24 cellular contexts compared by ENCODE assay signal in genomic region chr2:42435641-42436040, GRCh38. TPM values are rescaled to one million over a fixed set of nuclear protein-coding genes. Genes with fewer than 3 reads are reported as not detected.
"Had no signal": no experiment of that assay in that cellular context is flagged by ENCODE, and none has a peak within 500 bp of the region (broad histone marks: within the 10 kb centered on the region; RNA-seq: fewer than 3 reads in every experiment).

No MANE protein-coding gene starts in this region.

- H3K36me3 ChIP-seq: SJCRH30 had no signal

- H3K4me3 ChIP-seq: SJCRH30 had no signal

- H3K4me1 ChIP-seq: SJCRH30 had no signal

- DNase-seq: KBM-7, MV-4-11, NCI-H1048, NCI-H1105, NCI-H1417, NCI-H1436 treated with DMSO at 0.1 percent for 48 hours, NCI-H187, NCI-H2029, NCI-H2081 treated with DMSO at 0.1 percent for 48 hours, NCI-H2171, NCI-H226, NCI-H446, NCI-H510A, NCI-H524 treated with DMSO at 0.1 percent for 48 hours, NCI-H69, NCI-H774, SHP77, SJCRH30 had no signal

- H3K9me3 ChIP-seq: SJCRH30 had no signal

- H3K27ac ChIP-seq: HL-60, RWPE1, SJCRH30 had no signal

- ATAC-seq: Panc1, SK-N-SH treated with all-trans-retinoic acid at 6 μM for 48 hours had no signal

RNA-seq across cellular contexts. Expression of gene KCNG3, which starts 58.1 kb away (rescaled TPM):
- total RNA-seq: LHCN-M2, MCF 10A had no signal
